ENCODE assay signal across 27 cellular contexts in genomic region chr10:106655606-106656005, GRCh38.
"Had no signal": no experiment of that assay in that cellular context is flagged by ENCODE, and none has a peak within 500 bp of the region (broad histone marks: within the 10 kb centered on the region; RNA-seq: fewer than 3 reads in every experiment).

No MANE protein-coding gene starts in this region.

- H3K27me3 ChIP-seq: brain microvascular endothelial cell, dorsolateral prefrontal cortex, esophagus muscularis mucosa, foreskin keratinocyte, gastrocnemius medialis, heart left ventricle had no signal

- DNase-seq: activated B cell treated with CpG ODN at 0.5 μM for 24 hours; activated CD4-positive, alpha-beta T cell treated with anti-CD3 and anti-CD28 coated beads for 48 hours; activated CD4-positive, alpha-beta T cell treated with anti-CD3 and anti-CD28 coated beads, Interleukin-2, amount 50 U/mL, for 1 hour; activated CD4-positive, alpha-beta T cell treated with anti-CD3 and anti-CD28 coated beads, Interleukin-2, amount 50 U/mL, for 48 hours; activated CD8-positive, alpha-beta memory T cell treated with anti-CD3 and anti-CD28 coated beads for 24 hours; activated CD8-positive, alpha-beta T cell treated with anti-CD3 and anti-CD28 coated beads for 36 hours; activated effector memory CD4-positive, alpha-beta T cell treated with Interleukin-2 at 50 U/mL for 16 hours; activated gamma-delta T cell treated with Interleukin-2 at 50 U/mL for 16 hours; activated naive CD4-positive, alpha-beta T cell treated with anti-CD3 and anti-CD28 coated beads, Interleukin-2, amount 50 U/mL, for 16 hours; activated naive CD4-positive, alpha-beta T cell treated with Interleukin-2 at 50 U/mL for 16 hours; activated T-cell treated with anti-CD3 and anti-CD28 coated beads, Interleukin-2, amount 50 U/mL, for 4 hours; amniotic stem cell; anterior cingulate cortex; brain microvascular endothelial cell; dorsolateral prefrontal cortex; effector memory CD8-positive, alpha-beta T cell; erythroblast; foreskin keratinocyte; gastrocnemius medialis; glutamatergic neuron; heart left ventricle; T1000; WERI-Rb-1 had no signal

- H3K4me3 ChIP-seq: coronary artery, dorsolateral prefrontal cortex, esophagus muscularis mucosa, gastrocnemius medialis, heart left ventricle had no signal

- ATAC-seq: activated CD4-positive, CD25-positive, alpha-beta regulatory T cell treated with anti-CD3 and anti-CD28 coated beads, Interleukin-2, amount 50 U/mL, for 24 hours; activated CD8-positive, alpha-beta T cell treated with anti-CD3 and anti-CD28 coated beads for 36 hours; activated T-cell treated with anti-CD3 and anti-CD28 coated beads, Interleukin-2, amount 50 U/mL, for 4 hours; activated T-helper 17 cell treated with anti-CD3 and anti-CD28 coated beads, Interleukin-2, amount 50 U/mL, for 72 hours; effector memory CD8-positive, alpha-beta T cell; foreskin keratinocyte; heart left ventricle had no signal

- H3K9me3 ChIP-seq: esophagus muscularis mucosa, gastrocnemius medialis, heart left ventricle had no signal

- H3K4me1 ChIP-seq: esophagus muscularis mucosa, foreskin keratinocyte, gastrocnemius medialis had no signal

- H3K27ac ChIP-seq: brain microvascular endothelial cell, coronary artery, dorsolateral prefrontal cortex, esophagus muscularis mucosa, foreskin keratinocyte, gastrocnemius medialis, heart left ventricle, WERI-Rb-1 had no signal

- H3K36me3 ChIP-seq: brain microvascular endothelial cell, esophagus muscularis mucosa, gastrocnemius medialis, heart left ventricle, WERI-Rb-1 had no signal
